ENCODE assay signal across 2 cellular contexts in the genomic region with DNA sequence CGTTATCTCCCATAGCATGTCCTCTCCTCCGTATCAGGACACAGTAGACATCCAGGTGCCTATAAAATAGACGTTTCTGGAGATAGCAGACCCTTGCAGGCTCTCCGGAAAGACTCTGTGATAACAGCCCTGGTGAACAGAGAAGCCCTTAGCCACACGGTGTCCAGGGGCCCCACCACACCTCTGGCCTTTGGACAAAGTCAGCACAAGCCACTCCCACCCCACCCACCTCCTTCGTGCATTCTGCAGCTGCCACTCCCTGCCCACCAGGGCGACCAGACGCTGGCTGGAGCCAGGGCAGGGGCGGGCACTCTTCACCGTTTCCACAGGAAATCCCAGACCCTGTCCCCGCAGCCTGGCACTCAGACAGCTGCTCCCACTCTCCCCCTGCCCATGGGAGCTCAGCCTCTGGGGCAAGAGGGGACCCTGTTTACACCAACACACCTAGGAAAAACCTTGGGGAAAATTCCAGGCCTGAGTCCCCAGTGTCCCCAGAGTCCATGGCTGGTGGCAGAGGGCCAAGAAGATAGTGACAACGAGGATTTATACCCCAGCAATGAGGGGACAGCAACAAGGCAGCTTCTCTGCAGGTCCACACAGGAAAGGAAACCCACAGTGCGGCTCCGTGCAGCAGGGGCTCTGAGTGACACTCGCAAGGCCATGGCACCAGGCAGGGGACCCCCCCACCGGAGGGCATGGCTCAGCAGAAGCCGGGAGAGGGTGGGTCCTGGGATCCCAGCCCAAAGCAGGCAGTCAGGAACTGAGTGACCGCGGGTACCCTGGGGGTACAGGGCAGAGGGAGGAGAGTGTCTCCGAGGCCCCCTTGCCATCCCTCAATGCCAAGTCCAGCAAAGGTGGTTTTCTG.
TF ChIP-seq lines count a peak whose summit lies in the region.

No MANE protein-coding gene starts in this region.

TF ChIP-seq in SK-N-SH, 30 proteins besides CTCF, POLR2A, EP300 and RAD21 (continued from another document):
- TF ChIP-seq ZBTB33 (IDR thresholded peaks at IDR 0.05; ENCODE audit: borderline replicate concordance, low read depth): no peak
- no peak for TF ChIP-seq USF1 (IDR thresholded peaks at IDR 0.05; ENCODE audit: borderline replicate concordance, low read depth)
TF ChIP-seq in SK-N-SH: peak in this region for 0.

TF ChIP-seq in SK-N-SH treated with all-trans-retinoic acid at 6 μM for 48 hours, 23 proteins besides CTCF, POLR2A, EP300 and RAD21 (continued from another document):
- no peak for TF ChIP-seq TSHZ2 (CRISPR knock-in tag; IDR thresholded peaks at IDR 0.05)
- no peak for TF ChIP-seq ISL1 (CRISPR knock-in tag; IDR thresholded peaks at IDR 0.05)
